Comparison of ENCODE assay signal across 8 cellular contexts in the genomic region with DNA sequence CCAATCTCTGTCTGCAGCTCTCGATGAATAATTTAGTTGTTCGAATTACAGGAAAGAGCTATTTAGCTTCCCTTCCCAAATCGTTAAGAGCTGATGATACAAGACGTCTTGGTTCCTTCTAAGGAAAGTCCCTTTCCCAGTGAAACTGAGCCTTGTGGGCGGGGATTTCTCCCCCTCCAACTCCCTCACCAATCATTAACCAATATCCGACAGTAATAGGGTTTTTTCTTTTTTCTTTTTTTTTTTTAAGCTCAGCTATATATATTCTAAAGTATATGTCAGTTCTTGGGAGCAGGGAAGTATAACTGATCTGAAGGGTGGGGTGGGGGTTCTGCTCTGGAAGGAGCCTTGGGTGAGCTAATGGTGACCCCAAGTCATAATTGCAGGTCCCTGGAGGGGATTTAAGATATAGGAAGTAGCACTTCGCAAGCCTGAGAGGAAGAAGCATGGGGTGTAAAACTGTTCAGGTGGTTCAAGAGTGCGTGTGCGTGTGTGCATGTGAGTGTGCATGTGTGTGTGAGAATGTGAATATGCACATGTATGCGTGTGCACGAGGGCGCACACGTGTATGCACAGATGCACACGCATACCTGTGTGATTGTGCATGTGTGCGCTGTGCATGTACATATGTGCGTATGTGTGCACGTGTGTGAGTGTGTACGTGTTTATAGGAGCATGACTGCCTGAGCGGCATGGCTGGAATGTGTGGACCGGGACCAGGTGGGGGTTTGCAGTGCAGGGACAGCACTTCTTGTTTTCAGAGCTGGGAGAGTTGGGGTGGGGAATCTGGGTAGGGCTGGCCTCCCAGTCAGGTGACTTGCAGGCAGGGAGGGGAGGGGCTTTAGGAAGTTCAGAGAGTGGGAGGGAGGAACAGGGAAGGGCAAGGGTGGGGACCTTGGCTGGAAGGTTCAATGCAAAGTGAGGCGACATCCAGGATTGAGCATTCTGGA. TPM values are rescaled to one million over a fixed set of nuclear protein-coding genes. Genes with fewer than 3 reads are reported as not detected.
DNase-seq lines count a peak whose midpoint lies in the region; ATAC-seq and TF ChIP-seq lines count a peak whose summit lies in the region.

No MANE protein-coding gene starts in this region.

- H3K9me3 Mint-ChIP-seq in activated CD4-positive, alpha-beta T cell treated with anti-CD3 and anti-CD28 coated beads, Interleukin-2, amount 10 ng/mL, durations not matched to agents 7 days and 5 days, result no peaks in the 10 kb centered on the region
- H3K9me3 Mint-ChIP-seq in T-cell, result no peaks in the 10 kb centered on the region

- H3K4me3 ChIP-seq in iPS DF 6.9 (ENCODE audit: low read length) (no peak overlapping the region), suprapubic skin (no peak overlapping the region)

- H3K36me3 Mint-ChIP-seq in activated CD4-positive, alpha-beta T cell treated with anti-CD3 and anti-CD28 coated beads, Interleukin-2, amount 10 ng/mL, durations not matched to agents 7 days and 5 days (ENCODE audit: low read depth), result no peaks in the 10 kb centered on the region
- no peaks in the 10 kb centered on the region for H3K36me3 Mint-ChIP-seq in T-cell

- CTCF ChIA-PET in activated CD4-positive, alpha-beta T cell treated with anti-CD3 and anti-CD28 coated beads, Interleukin-2, amount 10 ng/mL, durations not matched to agents 7 days and 5 days (lab: Charles Lee), result interaction anchor here (1.0 to 2.0 kb wide), 5 partner anchors 8 to 66 kb away, joined by 3 to 4 read pairs (median 4); no protein-coding TSS in a partner anchor
- CTCF ChIA-PET in T-cell (lab: Charles Lee), result interaction anchor here in 1 of 2 donors (0.6 to 0.9 kb wide), 3 partner anchors 29 to 716 kb away, joined by 3 read pairs; no protein-coding TSS in a partner anchor

- peaks cover 45% of the 10 kb centered on the region for H3K4me1 Mint-ChIP-seq in activated CD4-positive, alpha-beta T cell treated with anti-CD3 and anti-CD28 coated beads, Interleukin-2, amount 10 ng/mL, durations not matched to agents 7 days and 5 days
- peaks cover 41 to 52% (median 43%) of the 10 kb centered on the region in 3 donors for H3K4me1 Mint-ChIP-seq in T-cell

- no peak for TF ChIP-seq POLR2A in suprapubic skin (IDR thresholded peaks at IDR 0.05)

- H3K27me3 Mint-ChIP-seq in activated CD4-positive, alpha-beta T cell treated with anti-CD3 and anti-CD28 coated beads, Interleukin-2, amount 10 ng/mL, durations not matched to agents 7 days and 5 days, result peaks cover 12% of the 10 kb centered on the region
- H3K27me3 Mint-ChIP-seq in T-cell, result no peaks in the 10 kb centered on the region

- TF ChIP-seq EP300 in suprapubic skin (IDR thresholded peaks at IDR 0.05), result no peak

- H3K9me3 ChIP-seq in iPS DF 6.9 (ENCODE audit: control insufficient read depth, insufficient read depth, low read length) (no peaks in the 10 kb centered on the region), suprapubic skin (no peaks in the 10 kb centered on the region)

- H3K27ac Mint-ChIP-seq in activated CD4-positive, alpha-beta T cell treated with anti-CD3 and anti-CD28 coated beads, Interleukin-2, amount 10 ng/mL, durations not matched to agents 7 days and 5 days, result peak overlapping the region; percentile 2
- H3K27ac Mint-ChIP-seq in T-cell, result peak overlapping the region; percentile 90 to 95

- POLR2A ChIA-PET in activated CD4-positive, alpha-beta T cell treated with anti-CD3 and anti-CD28 coated beads, Interleukin-2, amount 10 ng/mL, durations not matched to agents 7 days and 5 days (lab: Charles Lee), result interaction anchor here (0.6 kb wide), 1 partner anchor 27 kb away, joined by 4 read pairs; no protein-coding TSS in a partner anchor
- POLR2A ChIA-PET in T-cell (lab: Charles Lee), result interaction anchor here (0.6 to 0.8 kb wide), 4 partner anchors 18 to 46 kb away, joined by 3 read pairs; partner anchors contain the start of gene SOCS3 (in 1 of the 2)

- H3K4me3 Mint-ChIP-seq in activated CD4-positive, alpha-beta T cell treated with anti-CD3 and anti-CD28 coated beads, Interleukin-2, amount 10 ng/mL, durations not matched to agents 7 days and 5 days, result no peak overlapping the region
- H3K4me3 Mint-ChIP-seq in T-cell, result peak overlapping the region in 1 of 3 donors; percentile 65

- ATAC-seq in T-cell (replicated peaks in 1 of 4), result no peak
- ATAC-seq in HG02852 (IDR thresholded peaks at IDR 0.05; ENCODE audit: unreplicated experiment), result no peak

- no CpG with 5 or more reads among the region's 21 CpGs for WGBS in iPS DF 6.9 (ENCODE audit: insufficient coverage, insufficient read length)
- 39% methylated on average over 21 of the region's 21 CpGs for WGBS in suprapubic skin

- H3K27ac ChIP-seq in iPS DF 6.9 (ENCODE audit: low read length) (peak overlapping the region; percentile 22), suprapubic skin (peak overlapping the region; percentile 90)

- H3K27me3 ChIP-seq in iPS DF 6.9 (ENCODE audit: control insufficient read depth, insufficient read depth, low read length), result no peaks in the 10 kb centered on the region; the same call in 1 of the 2 replicates
- H3K27me3 ChIP-seq in suprapubic skin, result no peaks in the 10 kb centered on the region

- DNase-seq in activated CD4-positive, alpha-beta T cell treated with anti-CD3 and anti-CD28 coated beads, Interleukin-2, amount 10 ng/mL, durations not matched to agents 7 days and 5 days, result no peak
- no peak for DNase-seq in activated CD4-positive, alpha-beta T cell treated with anti-CD3 and anti-CD28 coated beads for 1 hour
- no peak for DNase-seq in T-cell
- no peak for DNase-seq in iPS DF 6.9 (ENCODE audit: low read depth, low spot score)
- peak in 1 of 2 donors; percentile 67 for DNase-seq in suprapubic skin (ENCODE audit: low spot score in 2 of 2)
- no peak for DNase-seq in cerebellum (ENCODE audit: low spot score)
- DNase-seq in Ammon's horn (ENCODE audit: low spot score), result no peak

- no peak for TF ChIP-seq CTCF in suprapubic skin (IDR thresholded peaks at IDR 0.05)

- H3K4me1 ChIP-seq in iPS DF 6.9 (ENCODE audit: control insufficient read depth, insufficient read depth, low read length) (peaks cover 19% of the 10 kb centered on the region), suprapubic skin (peaks cover 47% of the 10 kb centered on the region)

- H3K36me3 ChIP-seq in iPS DF 6.9 (ENCODE audit: control insufficient read depth, insufficient read depth, low read length) (no peaks in the 10 kb centered on the region), suprapubic skin (no peaks in the 10 kb centered on the region)

RNA-seq across cellular contexts. Expression of gene SOCS3, which starts 42.7 kb away (rescaled TPM):
- 10 to 100 TPM; 22.2 to 24.4 TPM for total RNA-seq in activated CD4-positive, alpha-beta T cell treated with anti-CD3 and anti-CD28 coated beads, Interleukin-2, amount 10 ng/mL, durations not matched to agents 7 days and 5 days
- 100 to 1,000 TPM in 2 of 5 donors, 10 to 100 TPM in 3; 14.2 to 248 (median 19.9) TPM for total RNA-seq in T-cell
- total RNA-seq in suprapubic skin, result 100 to 1,000 TPM in 1 of 4 donors, 10 to 100 TPM in 3; 33.2 to 264 (median 60.9) TPM
- 10.7 TPM for total RNA-seq in cerebellum
